ENCODE assay signal across 8 cellular contexts in genomic region chr17:17837380-17837821, GRCh38. TPM values are rescaled to one million over a fixed set of nuclear protein-coding genes. Genes with fewer than 3 reads are reported as not detected.
A peak's percentile ranks its signal among the peaks of the same experiment; 100 is the strongest.
DNase-seq lines count a peak whose midpoint lies in the region; ATAC-seq and TF ChIP-seq lines count a peak whose summit lies in the region.

No MANE protein-coding gene starts in this region.

- H3K9me3 ChIP-seq in BLaER1 treated with 17β-estradiol and CSF1 and Interleukin-3, amounts not matched to agents 10 nM and 100 nM (replicated peaks in 1 of 11), result no peaks in the 10 kb centered on the region
- no peaks in the 10 kb centered on the region for H3K9me3 ChIP-seq in suprapubic skin

- no peak for ATAC-seq in HG03378 (IDR thresholded peaks at IDR 0.05; ENCODE audit: unreplicated experiment)

- H3K36me3 ChIP-seq in BLaER1 treated with 17β-estradiol and CSF1 and Interleukin-3, amounts not matched to agents 10 nM and 100 nM, result peaks cover 1 to 26% (median 11%) of the 10 kb centered on the region in 11 experiments; a peak in 18 of 22 replicates
- no peaks in the 10 kb centered on the region for H3K36me3 ChIP-seq in suprapubic skin

- DNase-seq in iris pigment epithelial cell (ENCODE audit: low read depth), result peak; percentile 71
- no peak for DNase-seq in suprapubic skin (ENCODE audit: low spot score in 2 of 2)
- no peak for DNase-seq in NCI-H2227 (lab: John Stamatoyannopoulos, UW; ENCODE audit: unreplicated experiment)
- DNase-seq in putamen (ENCODE audit: low spot score), result no peak

- TF ChIP-seq POLR2A in suprapubic skin (IDR thresholded peaks at IDR 0.05), result no peak

- no peak for TF ChIP-seq CTCF in suprapubic skin (IDR thresholded peaks at IDR 0.05)

- peak overlapping the region; percentile 80 to 99 (median 94) for H3K4me3 ChIP-seq in BLaER1 treated with 17β-estradiol and CSF1 and Interleukin-3, amounts not matched to agents 10 nM and 100 nM
- peak overlapping the region; percentile 73 for H3K4me3 ChIP-seq in suprapubic skin

- WGBS in suprapubic skin, result 65% methylated on average over 1 of the region's 3 CpGs

- H3K4me2 ChIP-seq in BLaER1 treated with 17β-estradiol and CSF1 and Interleukin-3, amounts not matched to agents 10 nM and 100 nM, result peak overlapping the region; percentile 93 to 100 (median 99)

- TF ChIP-seq RAD21 in Ishikawa (IDR thresholded peaks at IDR 0.05; ENCODE audit: low read depth), result no peak

- H3K27me3 ChIP-seq in BLaER1 treated with 17β-estradiol and CSF1 and Interleukin-3, amounts not matched to agents 10 nM and 100 nM, result no peaks in the 10 kb centered on the region
- no peaks in the 10 kb centered on the region for H3K27me3 ChIP-seq in suprapubic skin

- peak overlapping the region; percentile 96 to 100 (median 99) for H3K27ac ChIP-seq in BLaER1 treated with 17β-estradiol and CSF1 and Interleukin-3, amounts not matched to agents 10 nM and 100 nM
- H3K27ac ChIP-seq in angular gyrus (ENCODE audit: low read depth, low read length), result peak overlapping the region; percentile 78
- H3K27ac ChIP-seq in suprapubic skin, result peak overlapping the region; percentile 98

- peaks cover 20 to 36% (median 34%) of the 10 kb centered on the region in 11 experiments; a peak in 21 of 22 replicates for H4K20me1 ChIP-seq in BLaER1 treated with 17β-estradiol and CSF1 and Interleukin-3, amounts not matched to agents 10 nM and 100 nM

- peaks cover 79 to 92% (median 90%) of the 10 kb centered on the region in 10 experiments for H3K4me1 ChIP-seq in BLaER1 treated with 17β-estradiol and CSF1 and Interleukin-3, amounts not matched to agents 10 nM and 100 nM
- peaks cover 84% of the 10 kb centered on the region for H3K4me1 ChIP-seq in suprapubic skin

- peak overlapping the region; percentile 99 to 100 (median 100) for H3K9ac ChIP-seq in BLaER1 treated with 17β-estradiol and CSF1 and Interleukin-3, amounts not matched to agents 10 nM and 100 nM

- TF ChIP-seq EP300 in Ishikawa (IDR thresholded peaks at IDR 0.05; ENCODE audit: borderline replicate concordance), result no peak
- no peak for TF ChIP-seq EP300 in suprapubic skin (IDR thresholded peaks at IDR 0.05)

TF ChIP-seq in Ishikawa, 13 proteins besides CTCF, POLR2A, EP300 and RAD21:
- TF ChIP-seq CREB1 (IDR thresholded peaks at IDR 0.05; ENCODE audit: low read depth), result peak; percentile 3; the same call in 1 of the 2 replicates
- TF ChIP-seq ZBTB7A (IDR thresholded peaks at IDR 0.05; ENCODE audit: low read depth), result no peak
- no peak for TF ChIP-seq USF1 (IDR thresholded peaks at IDR 0.05)
- TF ChIP-seq NFIC (IDR thresholded peaks at IDR 0.05), result 0 out of 2 replicates have a peak, but pooled peaks have one; percentile 15
- no peak for TF ChIP-seq YY1 (IDR thresholded peaks at IDR 0.05; ENCODE audit: low read depth)
- peak; percentile 27; the same call in 1 of the 2 replicates for TF ChIP-seq TEAD4 (IDR thresholded peaks at IDR 0.05)
- no peak for TF ChIP-seq EGR1 (IDR thresholded peaks at IDR 0.05)
- TF ChIP-seq REST (IDR thresholded peaks at IDR 0.05; ENCODE audit: low read depth), result no peak
- TF ChIP-seq TAF1 (IDR thresholded peaks at IDR 0.05; ENCODE audit: low read depth), result peak; percentile 9; the same call in 1 of the 2 replicates
- no peak for TF ChIP-seq FOXM1 (IDR thresholded peaks at IDR 0.05; ENCODE audit: borderline replicate concordance, low read depth)
- no peak for TF ChIP-seq TCF12 (IDR thresholded peaks at IDR 0.05; ENCODE audit: low read depth)
- peak; percentile 52; the same call in 1 of the 2 replicates for TF ChIP-seq CEBPB (IDR thresholded peaks at IDR 0.05)
- no peak for TF ChIP-seq MAX (IDR thresholded peaks at IDR 0.05)

RNA-seq across cellular contexts. Expression of gene SREBF1, which starts 0.6 kb away (rescaled TPM):
- total RNA-seq in suprapubic skin, result 100 to 1,000 TPM in 2 of 4 donors, 10 to 100 TPM in 2; 78.1 to 124 (median 91.7) TPM
